Comparison of ENCODE assay signal across 23 cellular contexts in the genomic region with DNA sequence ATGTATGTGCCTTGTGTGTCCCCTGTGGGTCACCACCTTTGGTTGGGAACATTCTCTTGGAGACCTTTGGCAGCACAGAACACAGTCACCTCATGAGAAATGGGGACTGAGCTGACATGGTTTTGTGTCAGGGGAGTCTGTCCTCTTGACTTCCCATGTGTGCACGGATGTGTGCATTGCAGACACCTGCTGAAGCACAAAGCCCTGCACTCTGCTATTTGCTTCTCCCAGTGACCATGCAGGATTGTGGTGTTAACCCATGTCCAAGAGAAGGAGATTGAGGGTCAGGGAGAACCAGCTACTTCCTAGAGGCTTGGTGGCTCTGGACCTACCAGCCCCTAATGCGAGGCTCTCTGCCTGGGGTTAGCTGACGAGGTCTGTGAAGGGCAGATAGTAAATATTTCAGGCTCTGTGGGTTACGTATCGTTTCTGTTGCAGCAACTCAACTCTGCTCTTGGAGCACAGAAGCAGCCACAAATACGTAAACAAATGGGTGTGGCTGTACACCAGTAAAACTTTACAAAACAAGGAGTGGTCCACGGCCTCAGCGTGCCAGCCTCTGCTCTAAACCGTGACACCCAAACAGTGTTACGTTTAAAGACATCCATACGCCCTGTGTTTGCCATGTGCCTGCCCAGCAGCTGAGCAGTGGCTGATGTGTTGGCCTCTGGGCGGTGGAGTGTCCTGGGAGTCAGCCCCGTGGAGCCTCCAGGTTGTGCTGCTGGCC. TPM values are rescaled to one million over a fixed set of nuclear protein-coding genes. Genes with fewer than 3 reads are reported as not detected.
"Had no signal": no experiment of that assay in that cellular context is flagged by ENCODE, and none has a peak within 500 bp of the region (broad histone marks: within the 10 kb centered on the region; RNA-seq: fewer than 3 reads in every experiment).

No MANE protein-coding gene starts in this region.

- H3K27me3 Mint-ChIP-seq: activated CD4-positive, alpha-beta memory T cell treated with anti-CD3 and anti-CD28 coated beads, Interleukin-2, amount 10 ng/mL, durations not matched to agents 7 days and 5 days; stimulated activated naive CD8-positive, alpha-beta T cell treated with anti-CD3 and anti-CD28 coated beads, Interleukin-15, Interleukin-2, amounts not matched to agents 100 ng/mL and 50 ng/mL, for 24 hours had no signal

- H3K4me1 ChIP-seq: left lung, tibial artery had no signal

- H3K4me1 Mint-ChIP-seq: activated CD4-positive, alpha-beta memory T cell treated with anti-CD3 and anti-CD28 coated beads, Interleukin-2, amount 10 ng/mL, durations not matched to agents 7 days and 5 days; activated naive CD8-positive, alpha-beta T cell treated with anti-CD3 and anti-CD28 coated beads, Interleukin-2, amount 50 U/mL, for 24 hours; endodermal cell; immature natural killer cell; natural killer cell; T-helper 17 cell had no signal

- H3K4me3 ChIP-seq: cardiac muscle cell, left lung, lung, ovary, tibial artery had no signal

- H3K36me3 ChIP-seq: cardiac muscle cell, left lung, ovary, tibial artery had no signal

- H3K9me3 ChIP-seq: ovary had no signal

- H3K9me3 Mint-ChIP-seq: activated CD4-positive, alpha-beta memory T cell treated with anti-CD3 and anti-CD28 coated beads, Interleukin-2, amount 10 ng/mL, durations not matched to agents 7 days and 5 days; activated T-helper 1 cell treated with anti-CD3 and anti-CD28 coated beads, Interleukin-12 subunit alpha, Interleukin-12 subunit beta, Interleukin-2, Interleukin-4 antibody, amounts not matched to agents 30 ng/mL and 10 ng/mL and 1 ng/mL, durations not matched to agents 14 hours and 24 hours and 36 hours; stimulated activated naive CD8-positive, alpha-beta T cell treated with anti-CD3 and anti-CD28 coated beads, Interleukin-15, Interleukin-2, amounts not matched to agents 100 ng/mL and 50 ng/mL, for 24 hours had no signal

- H3K27ac ChIP-seq: cardiac muscle cell, epithelial cell of prostate, left lung, ovary, tibial artery had no signal

- H3K27me3 ChIP-seq: cardiac muscle cell, left lung, ovary, tibial artery had no signal

- H3K36me3 Mint-ChIP-seq: immature natural killer cell, natural killer cell had no signal

- ATAC-seq: activated naive CD8-positive, alpha-beta T cell treated with anti-CD3 and anti-CD28 coated beads, Interleukin-2, amount 50 U/mL, for 24 hours; left lung; natural killer cell; right cardiac atrium; T-helper 17 cell had no signal

- H3K27ac Mint-ChIP-seq: activated CD4-positive, alpha-beta memory T cell treated with anti-CD3 and anti-CD28 coated beads, Interleukin-2, amount 10 ng/mL, durations not matched to agents 7 days and 5 days; activated naive CD8-positive, alpha-beta T cell treated with anti-CD3 and anti-CD28 coated beads, Interleukin-2, amount 50 U/mL, for 24 hours; activated T-helper 1 cell treated with anti-CD3 and anti-CD28 coated beads, Interleukin-12 subunit alpha, Interleukin-12 subunit beta, Interleukin-2, Interleukin-4 antibody, amounts not matched to agents 30 ng/mL and 10 ng/mL and 1 ng/mL, durations not matched to agents 14 hours and 24 hours and 36 hours; endodermal cell; immature natural killer cell; natural killer cell; stimulated activated naive CD8-positive, alpha-beta T cell treated with anti-CD3 and anti-CD28 coated beads, Interleukin-15, Interleukin-2, amounts not matched to agents 100 ng/mL and 50 ng/mL, for 24 hours; T-helper 17 cell had no signal

- H3K4me3 Mint-ChIP-seq: activated CD4-positive, alpha-beta memory T cell treated with anti-CD3 and anti-CD28 coated beads, Interleukin-2, amount 10 ng/mL, durations not matched to agents 7 days and 5 days; activated naive CD8-positive, alpha-beta T cell treated with anti-CD3 and anti-CD28 coated beads, Interleukin-2, amount 50 U/mL, for 24 hours; activated T-helper 1 cell treated with anti-CD3 and anti-CD28 coated beads, Interleukin-12 subunit alpha, Interleukin-12 subunit beta, Interleukin-2, Interleukin-4 antibody, amounts not matched to agents 30 ng/mL and 10 ng/mL and 1 ng/mL, durations not matched to agents 14 hours and 24 hours and 36 hours; endodermal cell; immature natural killer cell; natural killer cell; stimulated activated naive CD8-positive, alpha-beta T cell treated with anti-CD3 and anti-CD28 coated beads, Interleukin-15, Interleukin-2, amounts not matched to agents 100 ng/mL and 50 ng/mL, for 24 hours; T-helper 17 cell had no signal

- DNase-seq: activated CD4-positive, alpha-beta memory T cell treated with anti-CD3 and anti-CD28 coated beads, Interleukin-2, amount 10 ng/mL, durations not matched to agents 7 days and 5 days; activated CD4-positive, alpha-beta T cell treated with anti-CD3 and anti-CD28 coated beads for 48 hours; activated CD4-positive, CD25-positive, alpha-beta regulatory T cell; activated gamma-delta T cell; activated naive CD4-positive, alpha-beta T cell treated with anti-CD3 and anti-CD28 coated beads, Interleukin-2, amount 50 U/mL, for 16 hours; activated naive CD8-positive, alpha-beta T cell treated with anti-CD3 and anti-CD28 coated beads, Interleukin-2, amount 50 U/mL, for 24 hours; cortex of kidney; endodermal cell; foreskin melanocyte; immature natural killer cell; kidney glomerular epithelial cell; left lung; natural killer cell; ovary; right cardiac atrium; stimulated activated CD4-positive, alpha-beta T cell treated with anti-CD3 and anti-CD28 coated beads, Interleukin-1b, Interleukin-23, amount 100 ng/mL, for 48 hours; T-helper 17 cell; tibial artery had no signal

RNA-seq across cellular contexts. Expression of a gene that starts 51.7 kb away (rescaled TPM):
- total RNA-seq: T-helper 17 cell had no signal
- polyA plus RNA-seq: immature natural killer cell had no signal
